8 cellular contexts compared by ENCODE assay signal in the genomic region with DNA sequence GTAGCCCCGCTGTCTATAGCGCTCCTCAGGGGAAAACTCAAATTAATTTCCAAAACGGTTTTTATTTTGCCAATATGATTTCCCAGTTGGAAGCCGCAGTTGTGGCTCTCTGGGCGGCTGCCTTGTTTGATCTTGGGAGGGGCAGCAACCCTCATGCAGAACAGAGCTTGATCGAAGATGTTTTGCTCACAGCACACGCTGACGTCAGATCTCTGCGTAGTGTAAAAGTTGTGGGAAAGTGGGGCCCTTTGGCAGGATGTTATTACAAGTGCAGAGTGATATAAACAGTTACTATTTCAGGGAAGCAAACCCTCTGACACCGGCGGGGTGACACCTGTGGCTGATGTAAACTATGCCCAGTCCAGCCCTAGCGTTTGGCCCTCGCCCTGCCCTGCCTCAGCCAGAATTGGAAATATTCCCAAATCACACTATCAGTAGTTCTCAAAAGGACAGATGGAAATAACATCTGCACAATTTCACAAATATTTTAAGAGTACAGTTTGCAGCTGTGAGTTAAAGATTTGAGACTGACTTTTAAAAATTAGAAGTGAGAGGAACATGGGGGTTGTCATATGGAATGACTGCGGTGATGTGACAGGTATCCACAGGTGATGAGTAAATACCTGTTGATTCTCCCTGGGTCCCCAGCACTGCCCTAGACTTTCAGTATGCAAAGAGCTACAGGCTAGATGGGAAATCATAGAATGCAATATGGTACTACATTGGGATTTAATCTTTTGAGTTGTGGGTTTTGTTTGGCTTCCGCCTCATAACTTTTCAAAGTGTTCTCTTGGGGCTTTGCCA. TPM values are rescaled to one million over a fixed set of nuclear protein-coding genes. Genes with fewer than 3 reads are reported as not detected.
DNase-seq lines count a peak whose midpoint lies in the region; ATAC-seq and TF ChIP-seq lines count a peak whose summit lies in the region.

No MANE protein-coding gene starts in this region.

- H3K36me3 ChIP-seq in H7 (replicated peaks; ENCODE audit: control insufficient read depth, insufficient read depth, low read length): no peaks in the 10 kb centered on the region
- H3K36me3 ChIP-seq in right atrium auricular region: peaks cover 23% of the 10 kb centered on the region

- H3K4me3 Mint-ChIP-seq in activated T-helper 17 cell treated with anti-CD3 and anti-CD28 coated beads, Interleukin-2, amount 50 U/mL, for 72 hours: peak overlapping the region; percentile 57

- H3K4me1 Mint-ChIP-seq in activated T-helper 17 cell treated with anti-CD3 and anti-CD28 coated beads, Interleukin-2, amount 50 U/mL, for 72 hours: peaks cover 4% of the 10 kb centered on the region

- H3K27me3 Mint-ChIP-seq in activated T-helper 17 cell treated with anti-CD3 and anti-CD28 coated beads, Interleukin-2, amount 50 U/mL, for 72 hours: peaks cover 25% of the 10 kb centered on the region

- no peak overlapping the region for H3K27ac Mint-ChIP-seq in activated T-helper 17 cell treated with anti-CD3 and anti-CD28 coated beads, Interleukin-2, amount 50 U/mL, for 72 hours

- ATAC-seq in activated T-helper 17 cell treated with anti-CD3 and anti-CD28 coated beads, Interleukin-2, amount 50 U/mL, for 72 hours (replicated peaks): no peak
- ATAC-seq in HG03108 (IDR thresholded peaks at IDR 0.05; ENCODE audit: unreplicated experiment) (no peak), GM21526 (IDR thresholded peaks at IDR 0.05; ENCODE audit: low FRiP score, unreplicated experiment) (no peak), foreskin keratinocyte (no peak)

- H3K4me3 ChIP-seq in H7 (ENCODE audit: insufficient read depth, low read depth, low read length): peak overlapping the region; percentile 57; the same call in 1 of the 2 replicates
- peak overlapping the region; percentile 71 to 85 for H3K4me3 ChIP-seq in right atrium auricular region
- peak overlapping the region; percentile 53 for H3K4me3 ChIP-seq in skeletal muscle cell (ENCODE audit: low read depth, low read length)

- H3K9me3 ChIP-seq in right atrium auricular region: no peaks in the 10 kb centered on the region

- no peak for TF ChIP-seq CTCF in right atrium auricular region (IDR thresholded peaks at IDR 0.05)
- no peak for TF ChIP-seq CTCF in foreskin keratinocyte (conservative IDR thresholded peaks at IDR 0.05)

- H3K27ac ChIP-seq in right atrium auricular region (peak overlapping the region; percentile 92), foreskin keratinocyte (no peak overlapping the region)

- no peaks in the 10 kb centered on the region for H3K36me3 Mint-ChIP-seq in activated T-helper 17 cell treated with anti-CD3 and anti-CD28 coated beads, Interleukin-2, amount 50 U/mL, for 72 hours (ENCODE audit: low read depth)

- H3K27me3 ChIP-seq in H7 (ENCODE audit: control insufficient read depth, insufficient read depth, low read length): peaks cover 26% of the 10 kb centered on the region
- H3K27me3 ChIP-seq in right atrium auricular region: no peaks in the 10 kb centered on the region
- peaks cover 62% of the 10 kb centered on the region for H3K27me3 ChIP-seq in foreskin keratinocyte

- no peaks in the 10 kb centered on the region for H3K9me3 Mint-ChIP-seq in activated T-helper 17 cell treated with anti-CD3 and anti-CD28 coated beads, Interleukin-2, amount 50 U/mL, for 72 hours

- DNase-seq in H7: no peak
- no peak for DNase-seq in right atrium auricular region (ENCODE audit: low spot score)
- no peak for DNase-seq in skeletal muscle cell (ENCODE audit: low read depth)
- DNase-seq in foreskin keratinocyte: no peak
- no peak for DNase-seq in DMS114 treated with DMSO at 0.1 percent for 48 hours (lab: John Stamatoyannopoulos, UW; ENCODE audit: unreplicated experiment)

- peaks cover 0 to 51% of the 10 kb centered on the region in 2 donors for H3K4me1 ChIP-seq in right atrium auricular region
- no peaks in the 10 kb centered on the region for H3K4me1 ChIP-seq in foreskin keratinocyte

RNA-seq across cellular contexts. Expression of a gene that starts 1.7 kb away (rescaled TPM):
- 2.1 and 2.8 TPM in 2 replicates for total RNA-seq in H7 (2014; rRNA removed; shearing (Covaris generic))
- under 1 TPM; 0.43 to 0.58 TPM for total RNA-seq in activated T-helper 17 cell treated with anti-CD3 and anti-CD28 coated beads, Interleukin-2, amount 50 U/mL, for 72 hours
- total RNA-seq in right atrium auricular region (100 to 1,000 TPM; 211 to 258 TPM), foreskin keratinocyte (0.21 and 0.61 TPM in 2 replicates)
- polyA plus RNA-seq in foreskin keratinocyte: 0.12 and 0.28 TPM in 2 replicates

Comparison
In these comparisons a context has a peak if more than half of its experiments do, and no peak if none do; other contexts are left out.
1. RNA of a gene that starts 1.7 kb away (total RNA-seq): 211 to 258 TPM in right atrium auricular region; 2.1 to 2.8 TPM in H7, 0.43 to 0.58 TPM in activated T-helper 17 cell treated with anti-CD3 and anti-CD28 coated beads, Interleukin-2, amount 50 U/mL, for 72 hours and 0.21 to 0.61 TPM in foreskin keratinocyte; every median in the first group is over 10 times any median in the second.
2. Peak in every context shown above with its lines, with median percentiles within 50 percentile points of each other: H3K4me3 ChIP-seq.